In the genomic region with DNA sequence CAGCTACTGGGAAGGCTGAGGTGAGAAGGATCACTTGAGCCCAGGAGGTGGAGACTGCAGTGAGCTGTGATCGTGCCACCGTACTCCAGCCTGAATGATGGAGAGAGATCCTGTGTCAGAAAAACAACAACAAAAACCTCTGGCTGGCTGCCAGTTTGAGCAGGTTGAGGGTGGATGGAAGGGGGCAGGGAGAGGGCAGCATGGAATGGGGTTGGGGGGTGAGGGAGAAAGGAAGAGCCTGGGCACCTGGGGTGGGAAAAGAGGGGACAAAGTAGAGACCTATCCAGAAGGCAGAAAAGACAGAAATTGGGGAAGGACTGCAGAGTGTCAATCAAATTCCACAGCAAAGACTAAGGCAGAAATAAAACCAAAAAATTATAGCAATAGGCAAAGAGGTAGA, we compare ENCODE assay signal across 9 cellular contexts. TPM values are rescaled to one million over a fixed set of nuclear protein-coding genes. Genes with fewer than 3 reads are reported as not detected.
DNase-seq lines count a peak whose midpoint lies in the region; ATAC-seq and TF ChIP-seq lines count a peak whose summit lies in the region.
"Had no signal": no experiment of that assay in that cellular context is flagged by ENCODE, and none has a peak within 500 bp of the region (broad histone marks: within the 10 kb centered on the region; RNA-seq: fewer than 3 reads in every experiment).

No MANE protein-coding gene starts in this region.

- TF ChIP-seq CTCF in nephron (IDR thresholded peaks at IDR 0.05; ENCODE audit: unreplicated experiment in 3 of 3) (no peak), GM20000 (IDR thresholded peaks at IDR 0.05; ENCODE audit: extremely low read depth, missing control alignments) (no peak)

- no peaks in the 10 kb centered on the region for H3K9me3 ChIP-seq in MG63

- H3K27me3 Mint-ChIP-seq in activated naive CD8-positive, alpha-beta T cell, result no peaks in the 10 kb centered on the region
- peaks cover 3% of the 10 kb centered on the region for H3K27me3 Mint-ChIP-seq in nephron (ENCODE audit: low read depth)

- peak overlapping the region; percentile 97 for H3K27ac Mint-ChIP-seq in activated naive CD8-positive, alpha-beta T cell
- peak overlapping the region; percentile 58 to 96 (median 91) for H3K27ac Mint-ChIP-seq in nephron

- no peaks in the 10 kb centered on the region for H3K9me3 Mint-ChIP-seq in activated naive CD8-positive, alpha-beta T cell (ENCODE audit: low read depth)
- H3K9me3 Mint-ChIP-seq in nephron, result no peaks in the 10 kb centered on the region

- H3K4me1 Mint-ChIP-seq in activated naive CD8-positive, alpha-beta T cell (ENCODE audit: low read depth), result peaks cover 31% of the 10 kb centered on the region
- H3K4me1 Mint-ChIP-seq in nephron, result peaks cover 42% of the 10 kb centered on the region

- H3K27me3 ChIP-seq in MG63, result no peaks in the 10 kb centered on the region

- DNase-seq in DMS53 (lab: John Stamatoyannopoulos, UW), result peak; percentile 74
- no peak for DNase-seq in MG63
- no peak for DNase-seq in GM20000 (ENCODE audit: low spot score)
- DNase-seq in SIG-M5 treated with dmso at 0.1 percent for 504 hours (lab: John Stamatoyannopoulos, UW; ENCODE audit: unreplicated experiment), result no peak
- DNase-seq in mucosa of gallbladder (ENCODE audit: low spot score), result no peak
- DNase-seq: cortex of kidney had no signal

- H3K4me3 Mint-ChIP-seq in activated naive CD8-positive, alpha-beta T cell, result peak overlapping the region; percentile 97
- peak overlapping the region; percentile 85 to 97 (median 93) for H3K4me3 Mint-ChIP-seq in nephron

- peak overlapping the region; percentile 79 for H3K4me3 ChIP-seq in MG63

- H3K36me3 ChIP-seq in MG63, result peaks cover 85% of the 10 kb centered on the region

- no peak for ATAC-seq in HG03442 (IDR thresholded peaks at IDR 0.05; ENCODE audit: unreplicated experiment)

- peaks cover 20% of the 10 kb centered on the region for H3K36me3 Mint-ChIP-seq in activated naive CD8-positive, alpha-beta T cell
- peaks cover 14% of the 10 kb centered on the region for H3K36me3 Mint-ChIP-seq in nephron (ENCODE audit: low read depth)

RNA-seq across cellular contexts. Expression of a gene that starts 4.7 kb away (rescaled TPM):
- 170 and 305 TPM in 2 replicates for total RNA-seq in MG63 (2014; rRNA removed; shearing (Covaris generic); ENCODE audit: low replicate concordance)
- 105 TPM for total RNA-seq in mucosa of gallbladder

RNA-seq across cellular contexts. Expression of a gene that starts 37.4 kb away (rescaled TPM):
- total RNA-seq in MG63 (2014; rRNA removed; shearing (Covaris generic); ENCODE audit: low replicate concordance), result 55.2 and 81.7 TPM in 2 replicates
- 83.9 TPM for total RNA-seq in mucosa of gallbladder

RNA-seq across cellular contexts. Expression of a gene that starts 37.8 kb away (rescaled TPM):
- total RNA-seq in MG63 (2014; rRNA removed; shearing (Covaris generic); ENCODE audit: low replicate concordance), result 6.5 and 18.0 TPM in 2 replicates
- total RNA-seq in mucosa of gallbladder, result 16.3 TPM
